In the genomic region with DNA sequence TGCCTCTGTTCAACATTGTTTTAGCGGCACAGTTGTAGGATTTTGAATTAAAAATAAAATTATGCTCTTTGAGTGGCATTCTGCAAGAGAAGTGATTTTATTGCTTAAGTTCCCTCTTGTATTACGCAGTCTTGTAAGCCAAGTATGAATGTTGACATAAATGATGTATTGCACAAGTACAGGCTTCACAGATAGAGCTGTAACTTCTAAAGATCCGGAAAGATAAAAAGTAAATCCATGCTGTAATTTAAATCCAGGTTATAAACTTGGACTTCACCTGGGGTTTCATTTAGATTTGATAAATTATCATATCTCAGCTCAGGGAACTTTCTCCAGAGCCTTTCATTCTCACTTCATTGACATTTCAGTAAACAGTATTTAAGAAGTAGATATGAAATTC, we compare ENCODE assay signal across 37 cellular contexts.
DNase-seq lines count a peak whose midpoint lies in the region; ATAC-seq, FAIRE-seq and TF ChIP-seq lines count a peak whose summit lies in the region.
"Had no signal": no experiment of that assay in that cellular context is flagged by ENCODE, and none has a peak within 500 bp of the region (broad histone marks: within the 10 kb centered on the region; RNA-seq: fewer than 3 reads in every experiment).

No MANE protein-coding gene starts in this region.

- H2BK20ac ChIP-seq in H1 (ENCODE audit: low read length) = no peak overlapping the region

- no peak overlapping the region for H3K56ac ChIP-seq in H1 (replicated peaks; ENCODE audit: insufficient read length, low read depth, low read length)

- H3K4me1 ChIP-seq in mammary epithelial cell (ENCODE audit: insufficient read depth, low read length) = no peaks in the 10 kb centered on the region
- H3K4me1 ChIP-seq in H1 (replicated peaks in 1 of 4; ENCODE audit: control insufficient read depth in 3 of 4, insufficient read depth in 4 of 4, low read length in 3 of 4) = no peaks in the 10 kb centered on the region
- H3K4me1 ChIP-seq: A549, esophagus muscularis mucosa, foreskin keratinocyte, heart left ventricle, SJCRH30, testis had no signal

- no peak overlapping the region for H3K23ac ChIP-seq in H1 (ENCODE audit: insufficient read length)

- H3K23me2 ChIP-seq in H1 (ENCODE audit: low read depth, low read length) = no peaks in the 10 kb centered on the region

- H3K79me1 ChIP-seq in H1 (ENCODE audit: low read depth, low read length) = no peaks in the 10 kb centered on the region

- H3K4me3 Mint-ChIP-seq in MCF 10A (ENCODE audit: unreplicated experiment) = no peak overlapping the region
- H3K4me3 Mint-ChIP-seq in activated T-helper 17 cell treated with anti-CD3 and anti-CD28 coated beads, Interleukin-2, amount 50 U/mL, for 72 hours = no peak overlapping the region
- H3K4me3 Mint-ChIP-seq: activated naive CD8-positive, alpha-beta T cell treated with anti-CD3 and anti-CD28 coated beads, Interleukin-2, amount 10 ng/mL, durations not matched to agents 7 days and 5 days; CD4-positive, alpha-beta memory T cell; dendritic cell treated with granulocyte-macrophage colony-stimulating factor and Interleukin-4, amounts not matched to agents 40 ng/mL and 50 ng/mL, for 4 days; nephron progenitor cell; stimulated activated naive B cell treated with anti-CD40 and anti-IgM and Interleukin-4, amounts not matched to agents 10 μg/mL and 1 μg/mL and 100 μg/mL, for 72 hours had no signal

- no peak for ATAC-seq in activated T-helper 17 cell treated with anti-CD3 and anti-CD28 coated beads, Interleukin-2, amount 50 U/mL, for 72 hours (replicated peaks)
- ATAC-seq: A549; foreskin keratinocyte; heart left ventricle; stimulated activated naive B cell treated with anti-CD40 and anti-IgM and Interleukin-4, amounts not matched to agents 10 μg/mL and 1 μg/mL and 100 μg/mL, for 72 hours had no signal

- no peak overlapping the region for H3K9ac ChIP-seq in mammary epithelial cell (ENCODE audit: insufficient read depth, low read length)
- no peak overlapping the region for H3K9ac ChIP-seq in H1 (replicated peaks in 1 of 4; ENCODE audit: extremely low read depth in 1 of 4, low read depth in 3 of 4, low read length in 3 of 4)

- no peak overlapping the region for H4K5ac ChIP-seq in H1 (ENCODE audit: insufficient read length, low read depth, low read length)

- no peak for TF ChIP-seq POLR2A in H1 (IDR thresholded peaks at IDR 0.05; ENCODE audit: control extremely low read depth in 1 of 2, low read depth in 2 of 2, low read length in 2 of 2)
- no peak for TF ChIP-seq POLR2A in GM12892 (IDR thresholded peaks at IDR 0.05; ENCODE audit: low read depth, low read length)

- H3K27me3 ChIP-seq in mammary epithelial cell (ENCODE audit: insufficient read depth, low read length) (no peaks in the 10 kb centered on the region), H1 (replicated peaks in 1 of 4; ENCODE audit: control insufficient read depth in 3 of 4, extremely low read depth in 1 of 4, insufficient read depth in 3 of 4, low read length in 3 of 4) (no peaks in the 10 kb centered on the region)
- H3K27me3 ChIP-seq: esophagus muscularis mucosa, foreskin keratinocyte, heart left ventricle, MG63, SJCRH30, testis had no signal

- no peak overlapping the region for H4K8ac ChIP-seq in H1 (ENCODE audit: extremely low read depth, insufficient read depth, low read length)

- no peak overlapping the region for H4K91ac ChIP-seq in H1 (replicated peaks; ENCODE audit: insufficient read length, low read length)

- no peak overlapping the region for H3K27ac Mint-ChIP-seq in MCF 10A (ENCODE audit: low read depth, unreplicated experiment)
- H3K27ac Mint-ChIP-seq in activated T-helper 17 cell treated with anti-CD3 and anti-CD28 coated beads, Interleukin-2, amount 50 U/mL, for 72 hours = no peak overlapping the region
- H3K27ac Mint-ChIP-seq: activated naive CD8-positive, alpha-beta T cell treated with anti-CD3 and anti-CD28 coated beads, Interleukin-2, amount 10 ng/mL, durations not matched to agents 7 days and 5 days; CD4-positive, alpha-beta memory T cell; dendritic cell treated with granulocyte-macrophage colony-stimulating factor and Interleukin-4, amounts not matched to agents 40 ng/mL and 50 ng/mL, for 4 days; nephron progenitor cell; stimulated activated naive B cell treated with anti-CD40 and anti-IgM and Interleukin-4, amounts not matched to agents 10 μg/mL and 1 μg/mL and 100 μg/mL, for 72 hours had no signal

- H2AK5ac ChIP-seq in H1 (ENCODE audit: low read depth, low read length) = no peak overlapping the region

- H2BK15ac ChIP-seq in H1 (ENCODE audit: low read length) = no peak overlapping the region

- no peak overlapping the region for H3K18ac ChIP-seq in H1 (ENCODE audit: extremely low read depth, low read length)

- intact Hi-C loops in MCF 10A (cut with micrococcal nuclease) = no loop called here
- intact Hi-C loops in mammary epithelial cell (cut with micrococcal nuclease) = no loop called here

- no peak overlapping the region for H2AFZ ChIP-seq in mammary epithelial cell (ENCODE audit: low read depth, low read length)
- 0 out of 2 replicates have a peak overlapping the region, but pooled peaks have one; percentile 21 for H2AFZ ChIP-seq in H1 (ENCODE audit: low read length)

- H3K79me2 ChIP-seq in mammary epithelial cell (ENCODE audit: insufficient read depth, low read length) (no peaks in the 10 kb centered on the region), H1 (ENCODE audit: control insufficient read depth in 1 of 2, insufficient read depth in 2 of 2, low read length in 2 of 2) (no peaks in the 10 kb centered on the region)

- H3K4ac ChIP-seq in H1 (replicated peaks; ENCODE audit: insufficient read length, low read depth, low read length) = no peak overlapping the region

- H3K27ac ChIP-seq in mammary epithelial cell (ENCODE audit: insufficient read depth, low read depth, low read length) (no peak overlapping the region), H1 (ENCODE audit: low read depth, low read length) (no peak overlapping the region)
- H3K27ac ChIP-seq: A549, esophagus muscularis mucosa, foreskin keratinocyte, heart left ventricle, SJCRH30, testis, WERI-Rb-1 had no signal

- WGBS in mammary epithelial cell (ENCODE audit: low coverage, missing lambda C conversion rate) = 35% methylated on average over 3 of the region's 3 CpGs
- WGBS in H1 (ENCODE audit: extremely low coverage in 1 of 2, insufficient coverage in 1 of 2, insufficient read length in 1 of 2, insufficient replicate concordance in 2 of 2, low coverage in 1 of 2, low lambda C conversion rate in 2 of 2, missing lambda C conversion rate in 1 of 2), 2 experiments = 88% methylated on average over 3 of the region's 3 CpGs; no CpG with 5 or more reads in 1 of the 2 experiments

- BruUV-seq in MCF 10A (replicated peaks; lab: Mats Ljungman, UMichigan) = no TSS peak
- BruUV-seq in mammary epithelial cell (replicated peaks; lab: Mats Ljungman, UMichigan) = no TSS peak

- in situ Hi-C loops in mammary epithelial cell (cut with MboI; ENCODE audit: low sequenced_read_pairs in 2 of 2) = no loop called here

- CTCF ChIA-PET in MCF 10A (lab: Yijun Ruan, JAX) = no interaction called here
- CTCF ChIA-PET in mammary epithelial cell (lab: Charles Lee; ENCODE audit: low non-redundant PET) = no interaction called here
- CTCF ChIA-PET in H1 (lab: Charles Lee; ENCODE audit: partially characterized antibody) = interaction anchor here (0.7 kb wide), 1 partner anchor 32 kb away, joined by 3 read pairs; no protein-coding TSS in a partner anchor

- no peak overlapping the region for H2BK5ac ChIP-seq in H1 (ENCODE audit: low read depth, low read length)

- no peak for TF ChIP-seq RAD21 in H1 (IDR thresholded peaks at IDR 0.05 in 1 of 2, conservative IDR thresholded peaks at IDR 0.05 in 1 of 2; ENCODE audit: low read depth in 2 of 2, low read length in 2 of 2)

- H2BK12ac ChIP-seq in H1 (ENCODE audit: low read depth, low read length) = no peak overlapping the region

- no peaks in the 10 kb centered on the region for H3K36me3 Mint-ChIP-seq in MCF 10A (ENCODE audit: insufficient read depth, unreplicated experiment)
- H3K36me3 Mint-ChIP-seq in activated T-helper 17 cell treated with anti-CD3 and anti-CD28 coated beads, Interleukin-2, amount 50 U/mL, for 72 hours (ENCODE audit: low read depth) = no peaks in the 10 kb centered on the region
- H3K36me3 Mint-ChIP-seq: activated naive CD8-positive, alpha-beta T cell treated with anti-CD3 and anti-CD28 coated beads, Interleukin-2, amount 10 ng/mL, durations not matched to agents 7 days and 5 days; CD4-positive, alpha-beta memory T cell; stimulated activated naive B cell treated with anti-CD40 and anti-IgM and Interleukin-4, amounts not matched to agents 10 μg/mL and 1 μg/mL and 100 μg/mL, for 72 hours had no signal

- H4K20me1 ChIP-seq in mammary epithelial cell (ENCODE audit: insufficient read depth, low read length) (no peaks in the 10 kb centered on the region), H1 (replicated peaks in 1 of 2; ENCODE audit: control insufficient read depth in 1 of 2, insufficient read depth in 2 of 2, low read length in 2 of 2) (no peaks in the 10 kb centered on the region)

- no peaks in the 10 kb centered on the region for H3K36me3 ChIP-seq in mammary epithelial cell (ENCODE audit: insufficient read depth, low read length)
- H3K36me3 ChIP-seq in H1 (ENCODE audit: control insufficient read depth in 2 of 4, insufficient read depth in 4 of 4, low read length in 3 of 4) = no peaks in the 10 kb centered on the region
- H3K36me3 ChIP-seq: esophagus muscularis mucosa, heart left ventricle, MG63, SJCRH30, WERI-Rb-1 had no signal

- no peak for FAIRE-seq in H1 (lab: Jason Lieb, UNC)
- no peak for FAIRE-seq in GM12892 (lab: Jason Lieb, UNC)
- FAIRE-seq: A549, astrocyte, GM18507, GM19239, H54, kidney, urothelium cell line had no signal

- POLR2A ChIA-PET in MCF 10A (lab: Yijun Ruan, JAX) (no interaction called here), H1 (lab: Charles Lee; ENCODE audit: partially characterized antibody) (no interaction called here)

- dilution Hi-C loops in mammary epithelial cell (cut with HindIII; ENCODE audit: low sequenced_read_pairs) = no loop called here

- H3K9me3 Mint-ChIP-seq in MCF 10A (ENCODE audit: unreplicated experiment) = peaks cover 13% of the 10 kb centered on the region
- H3K9me3 Mint-ChIP-seq in activated T-helper 17 cell treated with anti-CD3 and anti-CD28 coated beads, Interleukin-2, amount 50 U/mL, for 72 hours = peaks cover 8% of the 10 kb centered on the region

- no peak overlapping the region for H3K14ac ChIP-seq in H1 (ENCODE audit: insufficient read length)

- TF ChIP-seq EP300 in H1 (IDR thresholded peaks at IDR 0.05; ENCODE audit: borderline replicate concordance in 1 of 2, low read depth in 2 of 2, low read length in 2 of 2) = no peak

- TF ChIP-seq CTCF in MCF 10A (IDR thresholded peaks at IDR 0.05; ENCODE audit: unreplicated experiment) (no peak), mammary epithelial cell (conservative IDR thresholded peaks at IDR 0.05 in 1 of 2, IDR thresholded peaks at IDR 0.05 in 1 of 2; ENCODE audit: extremely low read depth in 1 of 2, insufficient read depth in 1 of 2, low read depth in 1 of 2, low read length in 2 of 2) (no peak), H1 (IDR thresholded peaks at IDR 0.05; ENCODE audit: control extremely low read depth in 1 of 3, insufficient read depth in 1 of 3, low read depth in 1 of 3, low read length in 3 of 3) (no peak)

- H2BK120ac ChIP-seq in H1 (replicated peaks; ENCODE audit: low read depth, low read length) = no peak overlapping the region

- no peaks in the 10 kb centered on the region for H3K27me3 Mint-ChIP-seq in MCF 10A (ENCODE audit: insufficient read depth, unreplicated experiment)
- H3K27me3 Mint-ChIP-seq in activated T-helper 17 cell treated with anti-CD3 and anti-CD28 coated beads, Interleukin-2, amount 50 U/mL, for 72 hours = no peaks in the 10 kb centered on the region
- H3K27me3 Mint-ChIP-seq: activated naive CD8-positive, alpha-beta T cell treated with anti-CD3 and anti-CD28 coated beads, Interleukin-2, amount 10 ng/mL, durations not matched to agents 7 days and 5 days; CD4-positive, alpha-beta memory T cell; dendritic cell treated with granulocyte-macrophage colony-stimulating factor and Interleukin-4, amounts not matched to agents 40 ng/mL and 50 ng/mL, for 4 days; stimulated activated naive B cell treated with anti-CD40 and anti-IgM and Interleukin-4, amounts not matched to agents 10 μg/mL and 1 μg/mL and 100 μg/mL, for 72 hours had no signal

- H3K4me2 ChIP-seq in mammary epithelial cell (ENCODE audit: insufficient read depth, low read depth, low read length) = no peak overlapping the region
- no peak overlapping the region for H3K4me2 ChIP-seq in H1 (ENCODE audit: insufficient read depth in 1 of 2, low read depth in 2 of 2, low read length in 2 of 2)
- H3K4me2 ChIP-seq: A549 had no signal

- no peaks in the 10 kb centered on the region for H3K4me1 Mint-ChIP-seq in MCF 10A (ENCODE audit: insufficient read depth, unreplicated experiment)
- H3K4me1 Mint-ChIP-seq in activated T-helper 17 cell treated with anti-CD3 and anti-CD28 coated beads, Interleukin-2, amount 50 U/mL, for 72 hours = no peaks in the 10 kb centered on the region
- H3K4me1 Mint-ChIP-seq: activated naive CD8-positive, alpha-beta T cell treated with anti-CD3 and anti-CD28 coated beads, Interleukin-2, amount 10 ng/mL, durations not matched to agents 7 days and 5 days; CD4-positive, alpha-beta memory T cell; nephron progenitor cell; stimulated activated naive B cell treated with anti-CD40 and anti-IgM and Interleukin-4, amounts not matched to agents 10 μg/mL and 1 μg/mL and 100 μg/mL, for 72 hours had no signal

- H3K4me3 ChIP-seq in mammary epithelial cell (replicated peaks in 1 of 3; ENCODE audit: insufficient read depth in 1 of 3, low read depth in 2 of 3, low read length in 3 of 3) = no peak overlapping the region
- H3K4me3 ChIP-seq in H1 (ENCODE audit: extremely low read depth in 1 of 4, insufficient read depth in 2 of 4, low read depth in 3 of 4, low read length in 4 of 4) = no peak overlapping the region
- H3K4me3 ChIP-seq: A549, esophagus muscularis mucosa, heart left ventricle, lung, MG63, SJCRH30, testis had no signal

- peaks cover 7% of the 10 kb centered on the region for H3K9me3 ChIP-seq in mammary epithelial cell (replicated peaks; ENCODE audit: insufficient read depth, low read length)
- peaks cover 0 to 4% of the 10 kb centered on the region in 2 experiments; a peak in 1 of 4 replicates for H3K9me3 ChIP-seq in H1 (ENCODE audit: insufficient read depth in 2 of 2, low read depth in 1 of 2, low read length in 1 of 2)
- H3K9me3 ChIP-seq: MG63, SJCRH30, testis had no signal

- DNase-seq in MCF 10A (ENCODE audit: unreplicated experiment) (peak; percentile 20), mammary epithelial cell (no peak), H1 (ENCODE audit: low read depth in 1 of 2, low spot score in 2 of 2) (no peak), medulla oblongata (ENCODE audit: extremely low spot score) (peak; percentile 16), NCI-H1694 treated with DMSO at 0.1 percent for 48 hours (lab: John Stamatoyannopoulos, UW) (no peak), GM12892 (ENCODE audit: insufficient read length) (no peak), DMS53 treated with DMSO at 0.1 percent for 48 hours (lab: John Stamatoyannopoulos, UW; ENCODE audit: unreplicated experiment) (no peak)
- DNase-seq: activated CD4-positive, alpha-beta T cell treated with anti-CD3 and anti-CD28 coated beads for 48 hours; activated gamma-delta T cell treated with Interleukin-2 at 50 U/mL for 16 hours; activated naive CD8-positive, alpha-beta T cell treated with anti-CD3 and anti-CD28 coated beads, Interleukin-2, amount 10 ng/mL, durations not matched to agents 7 days and 5 days; activated T-cell treated with anti-CD3 and anti-CD28 coated beads, Interleukin-2, amount 50 U/mL, for 1 hour; CD4-positive, alpha-beta memory T cell; central memory CD4-positive, alpha-beta T cell; foreskin keratinocyte; heart left ventricle; KG1; kidney; MG63; NCI-H1436 treated with DMSO at 0.1 percent for 48 hours; NCI-H226; NCI-H69; nephron progenitor cell; SJCRH30; stimulated activated naive B cell treated with anti-CD40 and anti-IgM and Interleukin-4, amounts not matched to agents 10 μg/mL and 1 μg/mL and 100 μg/mL, for 72 hours; T1000; testis; WERI-Rb-1 had no signal

Comparison
In these comparisons a context has a peak if more than half of its experiments do, and no peak if none do; other contexts are left out.
1. DNase-seq: peak in MCF 10A (single experiment) and medulla oblongata (single experiment); none in mammary epithelial cell (single experiment), H1 (0 of 2), NCI-H1694 treated with DMSO at 0.1 percent for 48 hours (single experiment), GM12892 (single experiment) and DMS53 treated with DMSO at 0.1 percent for 48 hours (single experiment).